1 cellular context compared by ENCODE assay signal in genomic region chr20:25196701-25197120, GRCh38.
TF ChIP-seq lines count a peak whose summit lies in the region.

No MANE protein-coding gene starts in this region.

TF ChIP-seq in HepG2, 621 proteins besides CTCF, POLR2A, EP300 and RAD21:
- TF ChIP-seq MTERF4 (CRISPR knock-in tag; IDR thresholded peaks at IDR 0.05) (peak; percentile 86; the same call in 1 of the 2 replicates), ZNF740 (CRISPR knock-in tag; IDR thresholded peaks at IDR 0.05) (no peak), ZNF431 (CRISPR knock-in tag; IDR thresholded peaks at IDR 0.05; ENCODE audit: borderline replicate concordance, low read depth) (peak; percentile 78; the same call in 1 of the 2 replicates), ZNF317 (CRISPR knock-in tag; IDR thresholded peaks at IDR 0.05) (0 out of 2 replicates have a peak, but pooled peaks have one; percentile 11), TGIF2 (CRISPR knock-in tag; IDR thresholded peaks at IDR 0.05) (0 out of 2 replicates have a peak, but pooled peaks have one; percentile 38), SNAPC4 (CRISPR knock-in tag; IDR thresholded peaks at IDR 0.05) (0 out of 2 replicates have a peak, but pooled peaks have one; percentile 5), TIGD3 (CRISPR knock-in tag; IDR thresholded peaks at IDR 0.05; ENCODE audit: borderline replicate concordance) (peak; percentile 68; the same call in 1 of the 2 replicates), POGZ (CRISPR knock-in tag; IDR thresholded peaks at IDR 0.05) (0 out of 2 replicates have a peak, but pooled peaks have one; percentile 2), ZMYM2 (CRISPR knock-in tag; IDR thresholded peaks at IDR 0.05) (peak; percentile 64), KLF6 (CRISPR knock-in tag; IDR thresholded peaks at IDR 0.05) (no peak), SRSF1 (optimal IDR thresholded peaks at IDR 0.05; ENCODE audit: low read depth, low read length) (peak; percentile 35), HES4 (CRISPR knock-in tag; IDR thresholded peaks at IDR 0.05; ENCODE audit: borderline replicate concordance) (0 out of 2 replicates have a peak, but pooled peaks have one; percentile 23), ZNF496 (CRISPR knock-in tag; IDR thresholded peaks at IDR 0.05; ENCODE audit: insufficient replicate concordance) (no peak), ZBTB33 (CRISPR knock-in tag; IDR thresholded peaks at IDR 0.05) (peak; percentile 36; the same call in 1 of the 2 replicates), SOX5 (CRISPR knock-in tag; IDR thresholded peaks at IDR 0.05; ENCODE audit: borderline replicate concordance) (no peak), ZNF274 (CRISPR knock-in tag; IDR thresholded peaks at IDR 0.05) (0 out of 2 replicates have a peak, but pooled peaks have one; percentile 31), ZNF180 (CRISPR knock-in tag; IDR thresholded peaks at IDR 0.05; ENCODE audit: borderline replicate concordance, low read depth) (0 out of 2 replicates have a peak, but pooled peaks have one; percentile 55), ZNF605 (CRISPR knock-in tag; IDR thresholded peaks at IDR 0.05) (peak; percentile 67; the same call in 1 of the 2 replicates), ZNF430 (CRISPR knock-in tag; IDR thresholded peaks at IDR 0.05) (0 out of 2 replicates have a peak, but pooled peaks have one; percentile 42), SKIL (CRISPR knock-in tag; IDR thresholded peaks at IDR 0.05; ENCODE audit: borderline replicate concordance) (no peak), NFIB (CRISPR knock-in tag; IDR thresholded peaks at IDR 0.05; ENCODE audit: borderline replicate concordance) (0 out of 2 replicates have a peak, but pooled peaks have one; percentile 21), TCF12 (IDR thresholded peaks at IDR 0.05) (no peak), TCF12 (CRISPR knock-in tag; IDR thresholded peaks at IDR 0.05) (0 out of 2 replicates have a peak, but pooled peaks have one; percentile 43), ZNF367 (CRISPR knock-in tag; IDR thresholded peaks at IDR 0.05; ENCODE audit: borderline replicate concordance) (peak; percentile 15; the same call in 1 of the 2 replicates), ZNF549 (CRISPR knock-in tag; IDR thresholded peaks at IDR 0.05) (0 out of 2 replicates have a peak, but pooled peaks have one; percentile 4), ZNF12 (CRISPR knock-in tag; IDR thresholded peaks at IDR 0.05) (no peak), FIP1L1 (IDR thresholded peaks at IDR 0.05; ENCODE audit: borderline replicate concordance, insufficient read depth, low read depth, low read length) (no peak), TEAD3 (CRISPR knock-in tag; optimal IDR thresholded peaks at IDR 0.05; ENCODE audit: borderline replicate concordance) (peak; percentile 20), ZNF296 (CRISPR knock-in tag; conservative IDR thresholded peaks at IDR 0.05) (0 out of 2 replicates have a peak, but pooled peaks have one; percentile 25), E2F1 (CRISPR knock-in tag; IDR thresholded peaks at IDR 0.05) (0 out of 2 replicates have a peak, but pooled peaks have one; percentile 16), ARHGAP35 (CRISPR knock-in tag; IDR thresholded peaks at IDR 0.05; ENCODE audit: borderline replicate concordance) (no peak), ZNF558 (CRISPR knock-in tag; IDR thresholded peaks at IDR 0.05; ENCODE audit: borderline replicate concordance) (peak; percentile 67; the same call in 1 of the 2 replicates), ZBTB14 (CRISPR knock-in tag; IDR thresholded peaks at IDR 0.05) (0 out of 2 replicates have a peak, but pooled peaks have one; percentile 17), SOX6 (IDR thresholded peaks at IDR 0.05) (no peak), SOX6 (CRISPR knock-in tag; IDR thresholded peaks at IDR 0.05) (no peak), ZBTB38 (CRISPR knock-in tag; IDR thresholded peaks at IDR 0.05) (peak; percentile 57)
